In genomic region chr14:52058346-52058745, GRCh38 we compare ENCODE assay signal across 24 cellular contexts.
"Had no signal": no experiment of that assay in that cellular context is flagged by ENCODE, and none has a peak within 500 bp of the region (broad histone marks: within the 10 kb centered on the region; RNA-seq: fewer than 3 reads in every experiment).

No MANE protein-coding gene starts in this region.

- H3K4me3 ChIP-seq: colonic mucosa, esophagus squamous epithelium, lower lobe of right lung, neural progenitor cell, pancreas, skin epidermis, upper lobe of left lung, vagina had no signal

- H2AFZ ChIP-seq: neural progenitor cell had no signal

- H3K36me3 Mint-ChIP-seq: memory B cell; mesothelial cell of epicardium; natural killer cell; stimulated activated naive B cell treated with anti-CD40 and anti-IgM and Interleukin-4, amounts not matched to agents 10 μg/mL and 1 μg/mL and 100 μg/mL, for 72 hours had no signal

- H3K27ac ChIP-seq: colonic mucosa, foreskin keratinocyte, lower lobe of right lung, neural progenitor cell, pancreas, upper lobe of left lung, vagina had no signal

- FAIRE-seq: pancreas had no signal

- ATAC-seq: foreskin keratinocyte; left lobe of liver; lower lobe of right lung; natural killer cell; pancreas; stimulated activated naive B cell treated with anti-CD40 and anti-IgM and Interleukin-4, amounts not matched to agents 10 μg/mL and 1 μg/mL and 100 μg/mL, for 72 hours; stimulated activated naive CD8-positive, alpha-beta T cell treated with anti-CD3 and anti-CD28 coated beads, Interleukin-15, amount 100 ng/mL, for 72 hours had no signal

- H3K4me3 Mint-ChIP-seq: memory B cell; mesothelial cell of epicardium; natural killer cell; neural progenitor cell; stimulated activated naive B cell treated with anti-CD40 and anti-IgM and Interleukin-4, amounts not matched to agents 10 μg/mL and 1 μg/mL and 100 μg/mL, for 72 hours; stimulated activated naive CD8-positive, alpha-beta T cell treated with anti-CD3 and anti-CD28 coated beads, Interleukin-15, amount 100 ng/mL, for 72 hours had no signal

- DNase-seq: colonic mucosa; dermis blood vessel endothelial cell; esophagus squamous epithelium; foreskin keratinocyte; head of caudate nucleus; hippocampal formation; kidney glomerular epithelial cell; lower lobe of right lung; natural killer cell; nucleus accumbens; pancreas; stimulated activated CD4-positive, alpha-beta T cell treated with anti-CD3 and anti-CD28 coated beads, Interleukin-2, amount 100 ng/mL, for 24 hours; stimulated activated CD4-positive, alpha-beta T cell treated with anti-CD3 and anti-CD28 coated beads, Interleukin-4, amount 100 ng/mL, for 4 hours; stimulated activated naive B cell treated with anti-CD40 and anti-IgM and Interleukin-4, amounts not matched to agents 10 μg/mL and 1 μg/mL and 100 μg/mL, for 72 hours; stimulated activated naive CD8-positive, alpha-beta T cell treated with anti-CD3 and anti-CD28 coated beads, Interleukin-15, amount 100 ng/mL, for 72 hours; substantia nigra; upper lobe of left lung had no signal

- H3K9ac ChIP-seq: neural progenitor cell had no signal

- H3K4me1 ChIP-seq: colonic mucosa, foreskin keratinocyte had no signal

- H3K27me3 ChIP-seq: colonic mucosa, esophagus squamous epithelium, neural progenitor cell, pancreas, upper lobe of left lung, vagina had no signal

- H3K4me1 Mint-ChIP-seq: memory B cell; natural killer cell; neural progenitor cell; stimulated activated naive B cell treated with anti-CD40 and anti-IgM and Interleukin-4, amounts not matched to agents 10 μg/mL and 1 μg/mL and 100 μg/mL, for 72 hours; stimulated activated naive CD8-positive, alpha-beta T cell treated with anti-CD3 and anti-CD28 coated beads, Interleukin-15, amount 100 ng/mL, for 72 hours had no signal

- H3K4me2 ChIP-seq: neural progenitor cell had no signal

- H3K9me3 Mint-ChIP-seq: memory B cell; mesothelial cell of epicardium; natural killer cell; neural progenitor cell; stimulated activated naive B cell treated with anti-CD40 and anti-IgM and Interleukin-4, amounts not matched to agents 10 μg/mL and 1 μg/mL and 100 μg/mL, for 72 hours; stimulated activated naive CD8-positive, alpha-beta T cell treated with anti-CD3 and anti-CD28 coated beads, Interleukin-15, amount 100 ng/mL, for 72 hours had no signal

- H3K27ac Mint-ChIP-seq: memory B cell; mesothelial cell of epicardium; natural killer cell; neural progenitor cell; progenitor cell of endocrine pancreas; stimulated activated naive B cell treated with anti-CD40 and anti-IgM and Interleukin-4, amounts not matched to agents 10 μg/mL and 1 μg/mL and 100 μg/mL, for 72 hours; stimulated activated naive CD8-positive, alpha-beta T cell treated with anti-CD3 and anti-CD28 coated beads, Interleukin-15, amount 100 ng/mL, for 72 hours had no signal

- H3K9me3 ChIP-seq: colonic mucosa, esophagus squamous epithelium, lower lobe of right lung, pancreas, upper lobe of left lung, vagina had no signal

- H3K36me3 ChIP-seq: colonic mucosa, esophagus squamous epithelium, lower lobe of right lung, neural progenitor cell, pancreas, upper lobe of left lung, vagina had no signal
